ENCODE assay signal across 8 cellular contexts in genomic region chr1:107141491-107142369, GRCh38. TPM values are rescaled to one million over a fixed set of nuclear protein-coding genes. Genes with fewer than 3 reads are reported as not detected.
DNase-seq lines count a peak whose midpoint lies in the region; ATAC-seq and TF ChIP-seq lines count a peak whose summit lies in the region.

No MANE protein-coding gene starts in this region.

- 0 to 1% (median 1%) methylated on average over 20 to 44 of the region's 44 CpGs for WGBS in adrenal gland, 4 donors
- WGBS in trophoblast cell (ENCODE audit: extremely low coverage, insufficient coverage, insufficient read length), result no CpG with 5 or more reads among the region's 44 CpGs

- no peak overlapping the region for H2BK12ac ChIP-seq in trophoblast cell (ENCODE audit: low read length)

- TF ChIP-seq POLR2A in adrenal gland (IDR thresholded peaks at IDR 0.05), result no peak

- no peak overlapping the region for H3K14ac ChIP-seq in trophoblast cell (ENCODE audit: low read length)

- no peak overlapping the region for H3K4ac ChIP-seq in trophoblast cell (ENCODE audit: low read depth, low read length)

- peak; percentile 60 for DNase-seq in GM06990 (ENCODE audit: extremely low read depth, insufficient read length)
- DNase-seq in NCI-H774 (lab: John Stamatoyannopoulos, UW), result peak; percentile 54
- DNase-seq in adrenal gland, result no peak
- DNase-seq in left cardiac atrium, result no peak
- DNase-seq in trophoblast cell, result peak in 1 of 2 donors; percentile 69

- H2BK120ac ChIP-seq in trophoblast cell (ENCODE audit: insufficient read depth, low read length, poor library complexity), result no peak overlapping the region

- H3K36me3 ChIP-seq in GM06990 (ENCODE audit: control insufficient read depth, insufficient read depth, low read length) (no peaks in the 10 kb centered on the region), adrenal gland (replicated peaks in 1 of 2) (no peaks in the 10 kb centered on the region), trophoblast cell (ENCODE audit: control insufficient read depth in 1 of 2, insufficient read depth in 2 of 2, low read length in 2 of 2) (no peaks in the 10 kb centered on the region)

- intact Hi-C loops in adrenal gland (cut with DNase I), result no loop called here
- intact Hi-C loops in left cardiac atrium (cut with DNase I), result no loop called here

- H4K91ac ChIP-seq in trophoblast cell (ENCODE audit: low read depth, low read length), result no peak overlapping the region

- H3K4me3 ChIP-seq in GM06990 (replicated peaks; ENCODE audit: low read depth, low read length) (peak overlapping the region; percentile 52), adrenal gland (peak overlapping the region in 2 of 4 donors; percentile 10 to 60), trophoblast cell (ENCODE audit: low read depth, low read length) (peak overlapping the region; percentile 74)

- H3K9me3 ChIP-seq in adrenal gland (replicated peaks in 1 of 3) (no peaks in the 10 kb centered on the region), trophoblast cell (ENCODE audit: insufficient read depth, low read depth, low read length) (no peaks in the 10 kb centered on the region)

- H3K18ac ChIP-seq in trophoblast cell (ENCODE audit: low read length), result no peak overlapping the region

- no peak overlapping the region for H2AK5ac ChIP-seq in trophoblast cell (ENCODE audit: low read length)

- no peaks in the 10 kb centered on the region for H3K79me1 ChIP-seq in trophoblast cell (ENCODE audit: low read length)

- H3K27me3 ChIP-seq in GM06990 (replicated peaks; ENCODE audit: control insufficient read depth, insufficient read depth, low read length) (peaks cover 3% of the 10 kb centered on the region), adrenal gland (peaks cover 9% of the 10 kb centered on the region), trophoblast cell (ENCODE audit: insufficient read depth, low read length) (no peaks in the 10 kb centered on the region)

- peak overlapping the region; percentile 66 for H3K9ac ChIP-seq in trophoblast cell (ENCODE audit: low read length)

- peak overlapping the region; percentile 71 for H2AFZ ChIP-seq in trophoblast cell (ENCODE audit: insufficient read depth, low read length, poor library complexity)

- peak overlapping the region; percentile 91 for H3K4me2 ChIP-seq in trophoblast cell (ENCODE audit: low read length)

- peak; percentile 81 for TF ChIP-seq CTCF in 22Rv1 (IDR thresholded peaks at IDR 0.05)
- peak; percentile 69 for TF ChIP-seq CTCF in GM06990 (IDR thresholded peaks at IDR 0.05; ENCODE audit: insufficient read depth, low read length, poor library complexity, severe bottlenecking)
- peak; percentile 30 to 75 (median 54) for TF ChIP-seq CTCF in adrenal gland (IDR thresholded peaks at IDR 0.05)

- H4K12ac ChIP-seq in trophoblast cell (ENCODE audit: low read depth, low read length), result no peak overlapping the region

- peak overlapping the region; percentile 56 for H3K27ac ChIP-seq in 22Rv1
- peak overlapping the region in 1 of 5 donors; percentile 13 for H3K27ac ChIP-seq in adrenal gland
- no peak overlapping the region for H3K27ac ChIP-seq in trophoblast cell (ENCODE audit: low read depth, low read length)

- H3K23ac ChIP-seq in trophoblast cell (ENCODE audit: low read length), result no peak overlapping the region

- H3K4me1 ChIP-seq in adrenal gland (replicated peaks in 1 of 2), result peaks cover 12 to 19% of the 10 kb centered on the region in 2 donors
- H3K4me1 ChIP-seq in trophoblast cell (ENCODE audit: control insufficient read depth in 1 of 2, insufficient read depth in 2 of 2, low read length in 2 of 2), result peaks cover 3 to 5% of the 10 kb centered on the region in 2 experiments

- no peaks in the 10 kb centered on the region for H3K79me2 ChIP-seq in trophoblast cell (ENCODE audit: control insufficient read depth, insufficient read depth, low read length, poor library complexity)

- H2BK5ac ChIP-seq in trophoblast cell (ENCODE audit: low read depth, low read length, poor library complexity), result no peak overlapping the region

- H4K8ac ChIP-seq in trophoblast cell (ENCODE audit: low read depth, low read length), result no peak overlapping the region

- peak; percentile 38 for ATAC-seq in HG03175 (IDR thresholded peaks at IDR 0.05; ENCODE audit: unreplicated experiment)
- ATAC-seq in left cardiac atrium, result peak; percentile 21 to 28
- ATAC-seq in HG03139 (IDR thresholded peaks at IDR 0.05; ENCODE audit: unreplicated experiment), result no peak

RNA-seq across cellular contexts. Expression of gene NTNG1, which starts 0.9 kb away (rescaled TPM):
- total RNA-seq in adrenal gland, result 1 to 10 TPM in 3 of 8 donors, under 1 TPM in 3, not detected in 2; 0.13 to 4.3 (median 2.3) TPM
- 1 to 10 TPM; 1.2 to 4.6 (median 2.8) TPM for polyA plus RNA-seq in adrenal gland
- total RNA-seq in left cardiac atrium, result 1 to 10 TPM in 1 of 2 donors, under 1 TPM in 1; 0.26 to 1.2 TPM
- polyA plus RNA-seq in trophoblast cell (2013), result 0.46 and 0.47 TPM in 2 replicates

Comparison
In these comparisons a context has a peak if more than half of its experiments do, and no peak if none do; other contexts are left out.
1. DNase-seq: peak in GM06990 (single experiment) and NCI-H774 (single experiment); none in adrenal gland (0 of 7) and left cardiac atrium (single experiment).
2. Peak in every context shown above with its lines, with median percentiles within 50 percentile points of each other: CTCF ChIP-seq.